Comparison of ENCODE assay signal across 11 cellular contexts in genomic region chr14:61543946-61544345, GRCh38.
DNase-seq lines count a peak whose midpoint lies in the region; ATAC-seq, FAIRE-seq and TF ChIP-seq lines count a peak whose summit lies in the region.
"Had no signal": no experiment of that assay in that cellular context is flagged by ENCODE, and none has a peak within 500 bp of the region (broad histone marks: within the 10 kb centered on the region; RNA-seq: fewer than 3 reads in every experiment).

No MANE protein-coding gene starts in this region.

- POLR2A ChIA-PET in CD8-positive, alpha-beta T cell (lab: Charles Lee) = no interaction called here
- POLR2A ChIA-PET in T-cell (lab: Charles Lee) = no interaction called here

- no peak overlapping the region for H3K4me3 ChIP-seq in CD8-positive, alpha-beta T cell (ENCODE audit: low read depth, low read length)
- H3K4me3 ChIP-seq in kidney (ENCODE audit: low read length in 2 of 2) (no peak overlapping the region), skin epidermis (no peak overlapping the region)

- peaks cover 13% of the 10 kb centered on the region for H3K4me1 Mint-ChIP-seq in CD8-positive, alpha-beta T cell (ENCODE audit: low read depth)
- peaks cover 49% of the 10 kb centered on the region for H3K4me1 Mint-ChIP-seq in activated T-helper 1 cell treated with anti-CD3 and anti-CD28 coated beads, Interleukin-12 subunit alpha, Interleukin-12 subunit beta, Interleukin-2, Interleukin-4 antibody, amounts not matched to agents 30 ng/mL and 10 ng/mL and 1 ng/mL, durations not matched to agents 14 hours and 24 hours and 36 hours (ENCODE audit: low read depth)
- H3K4me1 Mint-ChIP-seq in T-cell = peaks cover 18 to 30% (median 22%) of the 10 kb centered on the region in 3 donors

- no peak for ATAC-seq in CD8-positive, alpha-beta T cell
- ATAC-seq in T-cell (replicated peaks in 1 of 4) (no peak), HG02798 (IDR thresholded peaks at IDR 0.05; ENCODE audit: poor library complexity, unreplicated experiment) (no peak), GM18907 (IDR thresholded peaks at IDR 0.05; ENCODE audit: unreplicated experiment) (no peak)

- H3K9ac ChIP-seq in kidney (ENCODE audit: low read length in 2 of 2) = peak overlapping the region in 1 of 2 donors; percentile 46

- FAIRE-seq in kidney (lab: Jason Lieb, UNC) = no peak

- no peak overlapping the region for H3K4me3 Mint-ChIP-seq in CD8-positive, alpha-beta T cell
- no peak overlapping the region for H3K4me3 Mint-ChIP-seq in activated T-helper 1 cell treated with anti-CD3 and anti-CD28 coated beads, Interleukin-12 subunit alpha, Interleukin-12 subunit beta, Interleukin-2, Interleukin-4 antibody, amounts not matched to agents 30 ng/mL and 10 ng/mL and 1 ng/mL, durations not matched to agents 14 hours and 24 hours and 36 hours
- H3K4me3 Mint-ChIP-seq in T-cell = no peak overlapping the region
- H3K4me3 Mint-ChIP-seq: naive B cell had no signal

- peaks cover 96% of the 10 kb centered on the region for H3K36me3 Mint-ChIP-seq in CD8-positive, alpha-beta T cell
- peaks cover 53% of the 10 kb centered on the region for H3K36me3 Mint-ChIP-seq in activated T-helper 1 cell treated with anti-CD3 and anti-CD28 coated beads, Interleukin-12 subunit alpha, Interleukin-12 subunit beta, Interleukin-2, Interleukin-4 antibody, amounts not matched to agents 30 ng/mL and 10 ng/mL and 1 ng/mL, durations not matched to agents 14 hours and 24 hours and 36 hours (ENCODE audit: low read depth)
- H3K36me3 Mint-ChIP-seq in T-cell = peaks cover 63% of the 10 kb centered on the region
- H3K36me3 Mint-ChIP-seq: naive B cell had no signal

- H3K27me3 Mint-ChIP-seq in CD8-positive, alpha-beta T cell (ENCODE audit: low read depth) = no peaks in the 10 kb centered on the region
- no peaks in the 10 kb centered on the region for H3K27me3 Mint-ChIP-seq in activated T-helper 1 cell treated with anti-CD3 and anti-CD28 coated beads, Interleukin-12 subunit alpha, Interleukin-12 subunit beta, Interleukin-2, Interleukin-4 antibody, amounts not matched to agents 30 ng/mL and 10 ng/mL and 1 ng/mL, durations not matched to agents 14 hours and 24 hours and 36 hours (ENCODE audit: insufficient read depth)
- no peaks in the 10 kb centered on the region for H3K27me3 Mint-ChIP-seq in T-cell
- H3K27me3 Mint-ChIP-seq: naive B cell had no signal

- DNase-seq in CD8-positive, alpha-beta T cell = peak in 1 of 7 experiments; percentile 25
- no peak for DNase-seq in activated T-helper 1 cell treated with anti-CD3 and anti-CD28 coated beads, Interleukin-12 subunit alpha, Interleukin-12 subunit beta, Interleukin-2, Interleukin-4 antibody, amounts not matched to agents 30 ng/mL and 10 ng/mL and 1 ng/mL, durations not matched to agents 14 hours and 24 hours and 36 hours (ENCODE audit: low spot score)
- no peak for DNase-seq in kidney
- DNase-seq in T-cell = no peak
- no peak for DNase-seq in NCI-H2029 (lab: John Stamatoyannopoulos, UW)
- DNase-seq: activated CD4-positive, alpha-beta T cell treated with anti-CD3 and anti-CD28 coated beads, Interleukin-2, amount 50 U/mL, for 48 hours; naive B cell had no signal

- no peaks in the 10 kb centered on the region for H3K9me3 ChIP-seq in CD8-positive, alpha-beta T cell (ENCODE audit: low read length)
- H3K9me3 ChIP-seq in kidney (ENCODE audit: control insufficient read depth in 1 of 2, low read length in 2 of 2) = no peaks in the 10 kb centered on the region

- no peak for TF ChIP-seq CTCF in CD8-positive, alpha-beta T cell (IDR thresholded peaks at IDR 0.05)
- TF ChIP-seq CTCF in kidney (IDR thresholded peaks at IDR 0.05; ENCODE audit: borderline replicate concordance, extremely low read depth, insufficient read depth) = no peak

- H3K27ac Mint-ChIP-seq in CD8-positive, alpha-beta T cell = peak overlapping the region; percentile 69
- peak overlapping the region; percentile 42 for H3K27ac Mint-ChIP-seq in activated T-helper 1 cell treated with anti-CD3 and anti-CD28 coated beads, Interleukin-12 subunit alpha, Interleukin-12 subunit beta, Interleukin-2, Interleukin-4 antibody, amounts not matched to agents 30 ng/mL and 10 ng/mL and 1 ng/mL, durations not matched to agents 14 hours and 24 hours and 36 hours
- peak overlapping the region in 1 of 2 donors; percentile 73 for H3K27ac Mint-ChIP-seq in T-cell

- H3K4me1 ChIP-seq in CD8-positive, alpha-beta T cell (ENCODE audit: insufficient read depth, low read length) = no peaks in the 10 kb centered on the region
- H3K4me1 ChIP-seq in kidney (ENCODE audit: control insufficient read depth in 1 of 2, insufficient read depth in 1 of 2, low read depth in 1 of 2, low read length in 2 of 2) = peaks cover 13 to 17% of the 10 kb centered on the region in 2 donors

- intact Hi-C loops in CD8-positive, alpha-beta T cell (cut with DNase I, micrococcal nuclease) = loop anchor here in 1 of 2 experiments (5.0 kb wide), 1 partner anchor 293 kb away; no protein-coding TSS in a partner anchor
- intact Hi-C loops in activated T-helper 1 cell treated with anti-CD3 and anti-CD28 coated beads, Interleukin-12 subunit alpha, Interleukin-12 subunit beta, Interleukin-2, Interleukin-4 antibody, amounts not matched to agents 30 ng/mL and 10 ng/mL and 1 ng/mL, durations not matched to agents 14 hours and 24 hours and 36 hours (cut with micrococcal nuclease) = no loop called here
- intact Hi-C loops in kidney (cut with DNase I) = loop anchor here (10.0 kb wide), 1 partner anchor 59 kb away; no protein-coding TSS in a partner anchor

- no peaks in the 10 kb centered on the region for H3K9me3 Mint-ChIP-seq in CD8-positive, alpha-beta T cell
- H3K9me3 Mint-ChIP-seq in activated T-helper 1 cell treated with anti-CD3 and anti-CD28 coated beads, Interleukin-12 subunit alpha, Interleukin-12 subunit beta, Interleukin-2, Interleukin-4 antibody, amounts not matched to agents 30 ng/mL and 10 ng/mL and 1 ng/mL, durations not matched to agents 14 hours and 24 hours and 36 hours = no peaks in the 10 kb centered on the region
- no peaks in the 10 kb centered on the region for H3K9me3 Mint-ChIP-seq in T-cell
- H3K9me3 Mint-ChIP-seq: naive B cell had no signal

- CTCF ChIA-PET in CD8-positive, alpha-beta T cell (lab: Charles Lee) = no interaction called here
- CTCF ChIA-PET in T-cell (lab: Charles Lee) = no interaction called here

- peaks cover 61% of the 10 kb centered on the region for H3K36me3 ChIP-seq in CD8-positive, alpha-beta T cell (ENCODE audit: insufficient read depth, low read length)
- H3K36me3 ChIP-seq in kidney (ENCODE audit: control insufficient read depth in 1 of 2, insufficient read depth in 2 of 2, low read length in 2 of 2) = no peaks in the 10 kb centered on the region

- H3K27me3 ChIP-seq in CD8-positive, alpha-beta T cell (ENCODE audit: insufficient read depth, low read length) = no peaks in the 10 kb centered on the region

- H3K27ac ChIP-seq in CD8-positive, alpha-beta T cell (ENCODE audit: low read depth, low read length) = no peak overlapping the region
- H3K27ac ChIP-seq in kidney (ENCODE audit: low read depth in 2 of 2, low read length in 2 of 2) (peak overlapping the region; percentile 61 to 62), skin epidermis (peak overlapping the region in 14 of 21 experiments; percentile 6 to 80 (median 63))
- H3K27ac ChIP-seq: HL-60 had no signal
